17 cellular contexts compared by ENCODE assay signal in the genomic region with DNA sequence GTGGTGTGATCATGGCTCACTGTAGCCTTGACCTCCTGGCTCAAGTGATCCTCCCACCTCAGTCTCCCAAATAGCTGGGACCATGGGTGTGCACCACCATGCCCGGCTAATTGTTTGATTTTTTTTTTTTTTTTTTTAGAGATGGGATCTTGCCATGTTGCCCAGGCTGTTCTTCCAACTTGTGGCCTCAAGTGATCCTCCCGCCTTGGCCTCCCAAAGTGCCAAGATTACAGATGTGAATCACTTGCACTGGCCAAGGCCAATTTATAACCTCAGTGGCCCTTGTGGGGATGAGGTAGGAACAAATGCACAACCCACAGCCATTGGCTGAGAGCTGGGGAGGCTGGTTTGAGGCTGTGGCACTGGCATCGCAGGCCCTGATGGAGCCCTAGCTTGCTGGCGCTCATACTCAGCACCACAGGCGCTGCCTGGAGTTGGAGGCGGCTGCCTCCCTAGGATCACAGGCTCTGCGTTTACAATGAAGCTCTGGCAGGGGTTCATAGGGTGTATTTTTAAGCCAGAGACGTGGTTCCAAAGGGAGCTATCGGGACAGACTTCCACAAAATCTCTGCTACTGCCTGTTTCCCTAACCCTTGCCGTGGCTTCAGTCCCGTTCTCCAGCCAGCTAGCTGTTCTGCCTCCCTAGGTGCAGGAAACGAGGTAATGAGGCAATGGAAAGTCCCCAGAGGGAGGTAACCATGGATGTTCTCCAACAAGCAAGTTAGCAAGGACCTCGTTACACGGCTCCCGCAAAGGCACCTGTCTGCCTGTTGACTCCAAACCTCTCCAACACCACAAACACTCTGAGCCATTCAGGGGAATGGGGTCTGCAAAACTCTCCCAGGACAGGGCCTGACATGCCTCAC. TPM values are rescaled to one million over a fixed set of nuclear protein-coding genes. Genes with fewer than 3 reads are reported as not detected.
A peak's percentile ranks its signal among the peaks of the same experiment; 100 is the strongest.
DNase-seq lines count a peak whose midpoint lies in the region; ATAC-seq and TF ChIP-seq lines count a peak whose summit lies in the region.
"Had no signal": no experiment of that assay in that cellular context is flagged by ENCODE, and none has a peak within 500 bp of the region (broad histone marks: within the 10 kb centered on the region; RNA-seq: fewer than 3 reads in every experiment).

No MANE protein-coding gene starts in this region.

- no peaks in the 10 kb centered on the region for H3K36me3 ChIP-seq in psoas muscle (ENCODE audit: insufficient read depth in 1 of 2, low read depth in 1 of 2)

- no peaks in the 10 kb centered on the region for H3K9me3 ChIP-seq in psoas muscle
- H3K9me3 ChIP-seq: BE2C, body of pancreas had no signal

- 89 to 94% (median 91%) methylated on average over 15 of the region's 15 CpGs for WGBS in psoas muscle, 3 donors

- peak overlapping the region; percentile 1 for H3K4me3 Mint-ChIP-seq in activated naive CD4-positive, alpha-beta T cell treated with anti-CD3 and anti-CD28 coated beads, Interleukin-2, amount 10 ng/mL, durations not matched to agents 7 days and 5 days
- peak overlapping the region; percentile 62 for H3K4me3 Mint-ChIP-seq in type B pancreatic cell
- H3K4me3 Mint-ChIP-seq: activated CD4-positive, alpha-beta T cell treated with anti-CD3 and anti-CD28 coated beads for 36 hours; activated T-helper 17 cell treated with anti-CD3 and anti-CD28 coated beads, Interleukin-2, amount 50 U/mL, for 72 hours had no signal

- peaks cover 3% of the 10 kb centered on the region for H3K36me3 Mint-ChIP-seq in activated naive CD4-positive, alpha-beta T cell treated with anti-CD3 and anti-CD28 coated beads, Interleukin-2, amount 10 ng/mL, durations not matched to agents 7 days and 5 days
- H3K36me3 Mint-ChIP-seq in activated naive CD4-positive, alpha-beta T cell treated with anti-CD3 and anti-CD28 coated beads, Interleukin-2, amount 50 U/mL, for 72 hours = peaks cover 6 to 7% of the 10 kb centered on the region in 2 donors
- no peaks in the 10 kb centered on the region for H3K36me3 Mint-ChIP-seq in type B pancreatic cell

- no peak overlapping the region for H3K27ac Mint-ChIP-seq in activated naive CD4-positive, alpha-beta T cell treated with anti-CD3 and anti-CD28 coated beads, Interleukin-2, amount 10 ng/mL, durations not matched to agents 7 days and 5 days
- peak overlapping the region in 1 of 2 donors; percentile 36 for H3K27ac Mint-ChIP-seq in activated naive CD4-positive, alpha-beta T cell treated with anti-CD3 and anti-CD28 coated beads, Interleukin-2, amount 50 U/mL, for 72 hours
- no peak overlapping the region for H3K27ac Mint-ChIP-seq in type B pancreatic cell
- H3K27ac Mint-ChIP-seq: activated CD4-positive, alpha-beta T cell treated with anti-CD3 and anti-CD28 coated beads for 36 hours; activated T-helper 17 cell treated with anti-CD3 and anti-CD28 coated beads, Interleukin-2, amount 50 U/mL, for 72 hours had no signal

- H3K27me3 ChIP-seq in psoas muscle (ENCODE audit: insufficient read depth in 3 of 3, low read length in 2 of 3) = no peaks in the 10 kb centered on the region
- H3K27me3 ChIP-seq: BE2C, body of pancreas had no signal

- H3K9me3 Mint-ChIP-seq in activated naive CD4-positive, alpha-beta T cell treated with anti-CD3 and anti-CD28 coated beads, Interleukin-2, amount 10 ng/mL, durations not matched to agents 7 days and 5 days = no peaks in the 10 kb centered on the region
- no peaks in the 10 kb centered on the region for H3K9me3 Mint-ChIP-seq in activated naive CD4-positive, alpha-beta T cell treated with anti-CD3 and anti-CD28 coated beads, Interleukin-2, amount 50 U/mL, for 72 hours
- H3K9me3 Mint-ChIP-seq in type B pancreatic cell = no peaks in the 10 kb centered on the region
- H3K9me3 Mint-ChIP-seq: activated T-helper 17 cell treated with anti-CD3 and anti-CD28 coated beads, Interleukin-2, amount 50 U/mL, for 72 hours had no signal

- CTCF ChIA-PET in activated naive CD4-positive, alpha-beta T cell treated with anti-CD3 and anti-CD28 coated beads, Interleukin-2, amount 10 ng/mL, durations not matched to agents 7 days and 5 days (lab: Charles Lee) = interaction anchor here (1.1 to 1.6 kb wide), 2 partner anchors 58 to 163 kb away, joined by 3 to 7 read pairs; no protein-coding TSS in a partner anchor

- H3K27ac ChIP-seq in psoas muscle = no peak overlapping the region

- ATAC-seq in activated naive CD4-positive, alpha-beta T cell treated with anti-CD3 and anti-CD28 coated beads, Interleukin-2, amount 50 U/mL, for 72 hours = no peak
- no peak for ATAC-seq in GM21619 (IDR thresholded peaks at IDR 0.05; ENCODE audit: unreplicated experiment)
- no peak for ATAC-seq in psoas muscle
- ATAC-seq: activated CD4-positive, alpha-beta T cell treated with anti-CD3 and anti-CD28 coated beads for 36 hours; activated T-helper 17 cell treated with anti-CD3 and anti-CD28 coated beads, Interleukin-2, amount 50 U/mL, for 72 hours; body of pancreas had no signal

- peaks cover 41% of the 10 kb centered on the region for H3K27me3 Mint-ChIP-seq in activated naive CD4-positive, alpha-beta T cell treated with anti-CD3 and anti-CD28 coated beads, Interleukin-2, amount 10 ng/mL, durations not matched to agents 7 days and 5 days
- peaks cover 52% of the 10 kb centered on the region for H3K27me3 Mint-ChIP-seq in type B pancreatic cell
- H3K27me3 Mint-ChIP-seq: activated T-helper 17 cell treated with anti-CD3 and anti-CD28 coated beads, Interleukin-2, amount 50 U/mL, for 72 hours had no signal

- peaks cover 21% of the 10 kb centered on the region for H3K4me1 Mint-ChIP-seq in activated naive CD4-positive, alpha-beta T cell treated with anti-CD3 and anti-CD28 coated beads, Interleukin-2, amount 10 ng/mL, durations not matched to agents 7 days and 5 days
- peaks cover 5% of the 10 kb centered on the region for H3K4me1 Mint-ChIP-seq in type B pancreatic cell (ENCODE audit: unreplicated experiment)

- peaks cover 10% of the 10 kb centered on the region for H3K4me1 ChIP-seq in psoas muscle
- H3K4me1 ChIP-seq: BE2C had no signal

- TF ChIP-seq CTCF in type B pancreatic cell (conservative IDR thresholded peaks at IDR 0.05) (no peak), psoas muscle (IDR thresholded peaks at IDR 0.05) (no peak)

- intact Hi-C loops in psoas muscle (cut with DNase I) = loop anchor here in 1 of 2 donors (5.0 kb wide), 1 partner anchor 70 kb away; a partner anchor contains a TSS

- no peak overlapping the region for H3K4me3 ChIP-seq in psoas muscle
- H3K4me3 ChIP-seq: body of pancreas had no signal

- no peak for DNase-seq in activated naive CD4-positive, alpha-beta T cell treated with anti-CD3 and anti-CD28 coated beads, Interleukin-2, amount 10 ng/mL, durations not matched to agents 7 days and 5 days
- DNase-seq in activated naive CD4-positive, alpha-beta T cell treated with anti-CD3 and anti-CD28 coated beads, Interleukin-2, amount 50 U/mL, for 72 hours (ENCODE audit: low spot score in 2 of 2) = no peak
- peak; percentile 11 for DNase-seq in NCI-H2081 treated with DMSO at 0.1 percent for 48 hours (lab: John Stamatoyannopoulos, UW)
- peak; percentile 31 for DNase-seq in cerebellum (ENCODE audit: low spot score)
- peak; percentile 52 for DNase-seq in type B pancreatic cell (ENCODE audit: extremely low spot score, unreplicated experiment)
- DNase-seq in NCI-H446 treated with DMSO at 0.1 percent for 48 hours (lab: John Stamatoyannopoulos, UW) = no peak
- no peak for DNase-seq in psoas muscle
- DNase-seq: activated CD4-positive, alpha-beta T cell treated with anti-CD3 and anti-CD28 coated beads for 36 hours; BE2C; H9; hypothalamus; NCI-H1694; SHP77 treated with DMSO at 0.1 percent for 48 hours; T1000 had no signal

RNA-seq across cellular contexts. Expression of a gene that starts 2.9 kb away (rescaled TPM):
- 1 to 10 TPM; 1.6 to 9.1 TPM for total RNA-seq in activated naive CD4-positive, alpha-beta T cell treated with anti-CD3 and anti-CD28 coated beads, Interleukin-2, amount 50 U/mL, for 72 hours
- total RNA-seq in cerebellum (45.2 TPM), type B pancreatic cell (ENCODE audit: low replicate concordance) (10.5 and 12.5 TPM in 2 replicates), psoas muscle (1 to 10 TPM; 8.6 to 9.4 (median 9.0) TPM)
- polyA plus RNA-seq in psoas muscle = 1 to 10 TPM; 2.2 to 5.2 (median 3.0) TPM

Comparison
In these comparisons a context has a peak if more than half of its experiments do, and no peak if none do; other contexts are left out.
1. DNase-seq: peak in NCI-H2081 treated with DMSO at 0.1 percent for 48 hours (single experiment), cerebellum (single experiment) and type B pancreatic cell (single experiment); none in activated naive CD4-positive, alpha-beta T cell treated with anti-CD3 and anti-CD28 coated beads, Interleukin-2, amount 10 ng/mL, durations not matched to agents 7 days and 5 days (single experiment), activated naive CD4-positive, alpha-beta T cell treated with anti-CD3 and anti-CD28 coated beads, Interleukin-2, amount 50 U/mL, for 72 hours (0 of 2), NCI-H446 treated with DMSO at 0.1 percent for 48 hours (single experiment) and psoas muscle (0 of 2).